ENCODE assay signal across 1 cellular context in genomic region chr6:165744515-165745228, GRCh38.
TF ChIP-seq lines count a peak whose summit lies in the region.

No MANE protein-coding gene starts in this region.

TF ChIP-seq in GM23338, 12 proteins besides CTCF, POLR2A, EP300 and RAD21 (continued from another document):
- TF ChIP-seq ZNF462 (CRISPR knock-in tag; IDR thresholded peaks at IDR 0.05) (no peak), POLR2AphosphoS5 (IDR thresholded peaks at IDR 0.05; ENCODE audit: low read depth) (no peak), ZNF331 (CRISPR knock-in tag; IDR thresholded peaks at IDR 0.05; ENCODE audit: low read depth) (no peak), REST (IDR thresholded peaks at IDR 0.05; ENCODE audit: unreplicated experiment) (no peak)
